ENCODE assay signal across 22 cellular contexts in genomic region chr1:172350781-172351180, GRCh38.
DNase-seq lines count a peak whose midpoint lies in the region; ATAC-seq, FAIRE-seq and TF ChIP-seq lines count a peak whose summit lies in the region.
"Had no signal": no experiment of that assay in that cellular context is flagged by ENCODE, and none has a peak within 500 bp of the region (broad histone marks: within the 10 kb centered on the region; RNA-seq: fewer than 3 reads in every experiment).

No MANE protein-coding gene starts in this region.

- no peak overlapping the region for H4K8ac ChIP-seq in neuronal stem cell (ENCODE audit: low read depth, low read length)

- H3K14ac ChIP-seq in neuronal stem cell (ENCODE audit: low read length), result no peak overlapping the region

- ATAC-seq in HG03354 (IDR thresholded peaks at IDR 0.05; ENCODE audit: poor library complexity, severe bottlenecking, unreplicated experiment), result no peak
- ATAC-seq: activated CD8-positive, alpha-beta memory T cell treated with anti-CD3 and anti-CD28 coated beads, Interleukin-2, amount 10 ng/mL, durations not matched to agents 7 days and 5 days; activated T-helper 17 cell treated with anti-CD3 and anti-CD28 coated beads, Interleukin-2, amount 50 U/mL, for 72 hours; WTC11 had no signal

- no peak overlapping the region for H2BK15ac ChIP-seq in neuronal stem cell (ENCODE audit: low read length)

- no peaks in the 10 kb centered on the region for H3K27me3 Mint-ChIP-seq in astrocyte (ENCODE audit: low read depth, unreplicated experiment)
- H3K27me3 Mint-ChIP-seq: activated CD8-positive, alpha-beta memory T cell treated with anti-CD3 and anti-CD28 coated beads, Interleukin-2, amount 10 ng/mL, durations not matched to agents 7 days and 5 days; activated naive CD4-positive, alpha-beta T cell treated with anti-CD3 and anti-CD28 coated beads, Interleukin-2, amount 50 U/mL, for 24 hours; activated T-helper 17 cell treated with anti-CD3 and anti-CD28 coated beads, Interleukin-2, amount 50 U/mL, for 72 hours had no signal

- H2AK5ac ChIP-seq in neuronal stem cell (ENCODE audit: low read depth, low read length), result no peak overlapping the region

- H3K79me2 ChIP-seq in astrocyte (ENCODE audit: insufficient read depth, low read length), result no peaks in the 10 kb centered on the region

- H4K91ac ChIP-seq in neuronal stem cell (ENCODE audit: low read depth, low read length, poor library complexity), result no peak overlapping the region

- no peak overlapping the region for H3K4ac ChIP-seq in neuronal stem cell (ENCODE audit: low read length)

- TF ChIP-seq CTCF in astrocyte (IDR thresholded peaks at IDR 0.05; ENCODE audit: insufficient read depth, low read depth, low read length), result no peak
- TF ChIP-seq CTCF in tibial artery (IDR thresholded peaks at IDR 0.05), result no peak

- peak; percentile 47 for FAIRE-seq in astrocyte (lab: Jason Lieb, UNC)

- H3K9me3 ChIP-seq in astrocyte (ENCODE audit: insufficient read depth, low read depth, low read length) (peaks cover 3% of the 10 kb centered on the region), neuronal stem cell (replicated peaks in 1 of 2; ENCODE audit: control insufficient read depth in 2 of 2, insufficient read depth in 1 of 2, low read depth in 1 of 2, low read length in 2 of 2) (peaks cover 0 to 11% of the 10 kb centered on the region in 2 donors), tibial artery (peaks cover 0 to 6% (median 0%) of the 10 kb centered on the region in 3 donors)

- no peaks in the 10 kb centered on the region for H4K20me1 ChIP-seq in astrocyte (ENCODE audit: insufficient read depth, low read length)

- H3K18ac ChIP-seq in neuronal stem cell (ENCODE audit: low read length), result no peak overlapping the region

- no peak overlapping the region for H3K4me3 ChIP-seq in astrocyte (ENCODE audit: insufficient read depth, low read depth, low read length)
- H3K4me3 ChIP-seq in neuronal stem cell (ENCODE audit: low read length in 2 of 2), result no peak overlapping the region
- H3K4me3 ChIP-seq in tibial artery, result no peak overlapping the region
- H3K4me3 ChIP-seq: heart left ventricle, thoracic aorta had no signal

- peak overlapping the region; percentile 23 for H3K27ac Mint-ChIP-seq in astrocyte (ENCODE audit: unreplicated experiment)
- H3K27ac Mint-ChIP-seq: activated CD8-positive, alpha-beta memory T cell treated with anti-CD3 and anti-CD28 coated beads, Interleukin-2, amount 10 ng/mL, durations not matched to agents 7 days and 5 days; activated naive CD4-positive, alpha-beta T cell treated with anti-CD3 and anti-CD28 coated beads, Interleukin-2, amount 50 U/mL, for 24 hours; activated T-helper 17 cell treated with anti-CD3 and anti-CD28 coated beads, Interleukin-2, amount 50 U/mL, for 72 hours; WTC11 had no signal

- no peak overlapping the region for H3K9ac ChIP-seq in astrocyte (ENCODE audit: low read length)
- no peak overlapping the region for H3K9ac ChIP-seq in neuronal stem cell (ENCODE audit: low read depth, low read length, poor library complexity)

- H3K36me3 ChIP-seq in astrocyte (ENCODE audit: insufficient read depth, low read length), result no peaks in the 10 kb centered on the region
- no peaks in the 10 kb centered on the region for H3K36me3 ChIP-seq in neuronal stem cell (replicated peaks in 1 of 2; ENCODE audit: control insufficient read depth in 2 of 2, insufficient read depth in 2 of 2, low read length in 2 of 2)
- no peaks in the 10 kb centered on the region for H3K36me3 ChIP-seq in tibial artery
- H3K36me3 ChIP-seq: heart left ventricle, thoracic aorta had no signal

- peaks cover 18% of the 10 kb centered on the region for H3K4me1 ChIP-seq in astrocyte (ENCODE audit: insufficient read depth, low read length)
- H3K4me1 ChIP-seq in neuronal stem cell (ENCODE audit: control insufficient read depth in 2 of 2, insufficient read depth in 1 of 2, low read depth in 1 of 2, low read length in 2 of 2), result peaks cover 0 to 11% of the 10 kb centered on the region in 2 donors
- H3K4me1 ChIP-seq in tibial artery, result peaks cover 0 to 20% (median 5%) of the 10 kb centered on the region in 4 donors

- peaks cover 2% of the 10 kb centered on the region for H3K36me3 Mint-ChIP-seq in astrocyte (ENCODE audit: low read depth, unreplicated experiment)

- H3K23ac ChIP-seq in neuronal stem cell (ENCODE audit: low read depth, low read length, poor library complexity), result no peak overlapping the region

- peaks cover 10% of the 10 kb centered on the region for H3K9me3 Mint-ChIP-seq in astrocyte (ENCODE audit: unreplicated experiment)

- H3K27me3 ChIP-seq in astrocyte (ENCODE audit: insufficient read depth, low read length) (no peaks in the 10 kb centered on the region), neuronal stem cell (ENCODE audit: control insufficient read depth in 3 of 3, insufficient read depth in 3 of 3, low read depth in 1 of 3, low read length in 3 of 3) (no peaks in the 10 kb centered on the region), tibial artery (no peaks in the 10 kb centered on the region)
- H3K27me3 ChIP-seq: heart left ventricle had no signal

- H3K79me1 ChIP-seq in neuronal stem cell (ENCODE audit: low read depth, low read length), result no peaks in the 10 kb centered on the region

- H3K4me2 ChIP-seq in astrocyte (ENCODE audit: low read length) (no peak overlapping the region), neuronal stem cell (ENCODE audit: insufficient read depth, low read length, poor library complexity, severe bottlenecking) (no peak overlapping the region)

- H2BK120ac ChIP-seq in neuronal stem cell (ENCODE audit: low read depth, low read length), result no peak overlapping the region

- no peak overlapping the region for H2BK5ac ChIP-seq in neuronal stem cell (ENCODE audit: low read length)

- peaks cover 40% of the 10 kb centered on the region for H3K4me1 Mint-ChIP-seq in astrocyte (ENCODE audit: low read depth, unreplicated experiment)

- H2BK12ac ChIP-seq in neuronal stem cell (ENCODE audit: low read length), result no peak overlapping the region

- no peak overlapping the region for H3K27ac ChIP-seq in astrocyte (ENCODE audit: low read depth, low read length)
- H3K27ac ChIP-seq in neuronal stem cell (replicated peaks; ENCODE audit: low read length), result no peak overlapping the region
- H3K27ac ChIP-seq in tibial artery, result no peak overlapping the region
- H3K27ac ChIP-seq: C4-2B, RWPE1, thoracic aorta had no signal

- DNase-seq in COLO829 (ENCODE audit: low spot score) (peak; percentile 75), NCI-H1048 (lab: John Stamatoyannopoulos, UW) (peak; percentile 40), astrocyte (ENCODE audit: low read depth) (no peak), neuronal stem cell (ENCODE audit: low spot score) (no peak), tibial artery (no peak)
- no peak for DNase-seq in stimulated activated naive CD4-positive, alpha-beta T cell treated with Interleukin-2 at 50 U/mL for 16 hours (lab: John Stamatoyannopoulos, UW)
- DNase-seq in activated T-cell treated with anti-CD3 and anti-CD28 coated beads, Interleukin-2, amount 50 U/mL, for 48 hours, result no peak
- DNase-seq: activated CD4-positive, alpha-beta T cell treated with anti-CD3 and anti-CD28 coated beads, Interleukin-2, amount 50 U/mL, for 1 hour; activated CD8-positive, alpha-beta memory T cell treated with anti-CD3 and anti-CD28 coated beads, Interleukin-2, amount 10 ng/mL, durations not matched to agents 7 days and 5 days; aorta; heart left ventricle; KBM-7; NCI-H146; stimulated activated CD4-positive, alpha-beta T cell treated with anti-CD3 and anti-CD28 coated beads, Interleukin-4, amount 100 ng/mL, for 24 hours; stimulated activated naive CD4-positive, alpha-beta T cell had no signal

- no peak overlapping the region for H2AFZ ChIP-seq in astrocyte (ENCODE audit: low read depth, low read length)
- H2AFZ ChIP-seq in neuronal stem cell (ENCODE audit: low read length), result peak overlapping the region; percentile 7

- no peak overlapping the region for H3K4me3 Mint-ChIP-seq in astrocyte (ENCODE audit: unreplicated experiment)
- H3K4me3 Mint-ChIP-seq: activated CD8-positive, alpha-beta memory T cell treated with anti-CD3 and anti-CD28 coated beads, Interleukin-2, amount 10 ng/mL, durations not matched to agents 7 days and 5 days; activated naive CD4-positive, alpha-beta T cell treated with anti-CD3 and anti-CD28 coated beads, Interleukin-2, amount 50 U/mL, for 24 hours; activated T-helper 17 cell treated with anti-CD3 and anti-CD28 coated beads, Interleukin-2, amount 50 U/mL, for 72 hours; WTC11 had no signal

- intact Hi-C loops in tibial artery (cut with DNase I; ENCODE audit: low total_unique reads), result no loop called here

Comparison
In these comparisons a context has a peak if more than half of its experiments do, and no peak if none do; other contexts are left out.
1. DNase-seq: peak in COLO829 (single experiment) and NCI-H1048 (single experiment); none in astrocyte (single experiment), neuronal stem cell (single experiment), tibial artery (0 of 2), stimulated activated naive CD4-positive, alpha-beta T cell treated with Interleukin-2 at 50 U/mL for 16 hours (single experiment) and activated T-cell treated with anti-CD3 and anti-CD28 coated beads, Interleukin-2, amount 50 U/mL, for 48 hours (0 of 2).